2 cellular contexts compared by ENCODE assay signal in genomic region chr14:65255029-65255545, GRCh38.
TF ChIP-seq lines count a peak whose summit lies in the region.

No MANE protein-coding gene starts in this region.

TF ChIP-seq in A549, 52 proteins besides CTCF, POLR2A, EP300 and RAD21 (continued from another document):
- no peak for TF ChIP-seq RARB (CRISPR knock-in tag; IDR thresholded peaks at IDR 0.05)
- TF ChIP-seq, protein P1, sequence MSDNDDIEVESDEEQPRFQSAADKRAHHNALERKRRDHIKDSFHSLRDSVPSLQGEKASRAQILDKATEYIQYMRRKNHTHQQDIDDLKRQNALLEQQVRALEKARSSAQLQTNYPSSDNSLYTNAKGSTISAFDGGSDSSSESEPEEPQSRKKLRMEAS (IDR thresholded peaks at IDR 0.05) = 0 out of 2 replicates have a peak, but pooled peaks have one; percentile 47
- TF ChIP-seq, protein P2, sequence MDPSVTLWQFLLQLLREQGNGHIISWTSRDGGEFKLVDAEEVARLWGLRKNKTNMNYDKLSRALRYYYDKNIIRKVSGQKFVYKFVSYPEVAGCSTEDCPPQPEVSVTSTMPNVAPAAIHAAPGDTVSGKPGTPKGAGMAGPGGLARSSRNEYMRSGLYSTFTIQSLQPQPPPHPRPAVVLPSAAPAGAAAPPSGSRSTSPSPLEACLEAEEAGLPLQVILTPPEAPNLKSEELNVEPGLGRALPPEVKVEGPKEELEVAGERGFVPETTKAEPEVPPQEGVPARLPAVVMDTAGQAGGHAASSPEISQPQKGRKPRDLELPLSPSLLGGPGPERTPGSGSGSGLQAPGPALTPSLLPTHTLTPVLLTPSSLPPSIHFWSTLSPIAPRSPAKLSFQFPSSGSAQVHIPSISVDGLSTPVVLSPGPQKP (IDR thresholded peaks at IDR 0.05; ENCODE audit: low read depth, low read length) = no peak
- 0 out of 2 replicates have a peak, but pooled peaks have one; percentile 34 for TF ChIP-seq NFE2L2 (conservative IDR thresholded peaks at IDR 0.05; ENCODE audit: low read length)
- no peak for TF ChIP-seq HOXB5 (CRISPR knock-in tag; IDR thresholded peaks at IDR 0.05)
- no peak for TF ChIP-seq RFX5 (IDR thresholded peaks at IDR 0.05)
- TF ChIP-seq ZNF302 (CRISPR knock-in tag; IDR thresholded peaks at IDR 0.05) = no peak
- TF ChIP-seq FOSL2 (IDR thresholded peaks at IDR 0.05) = peak; percentile 71
- TF ChIP-seq FOSL2 (CRISPR knock-in tag; IDR thresholded peaks at IDR 0.05) = peak; percentile 76
- peak in 1 of 2 experiments; percentile 54; a peak in 2 of 5 replicates for TF ChIP-seq JUN (IDR thresholded peaks at IDR 0.05)
- TF ChIP-seq GATA3 (IDR thresholded peaks at IDR 0.05; ENCODE audit: borderline replicate concordance) = peak; percentile 34; the same call in 1 of the 2 replicates
- no peak for TF ChIP-seq MAZ (IDR thresholded peaks at IDR 0.05; ENCODE audit: borderline replicate concordance, low read depth, low read length)
- 0 out of 2 replicates have a peak, but pooled peaks have one; percentile 20 for TF ChIP-seq E2F6 (IDR thresholded peaks at IDR 0.05; ENCODE audit: borderline replicate concordance, low read depth)
- TF ChIP-seq, protein P3, sequence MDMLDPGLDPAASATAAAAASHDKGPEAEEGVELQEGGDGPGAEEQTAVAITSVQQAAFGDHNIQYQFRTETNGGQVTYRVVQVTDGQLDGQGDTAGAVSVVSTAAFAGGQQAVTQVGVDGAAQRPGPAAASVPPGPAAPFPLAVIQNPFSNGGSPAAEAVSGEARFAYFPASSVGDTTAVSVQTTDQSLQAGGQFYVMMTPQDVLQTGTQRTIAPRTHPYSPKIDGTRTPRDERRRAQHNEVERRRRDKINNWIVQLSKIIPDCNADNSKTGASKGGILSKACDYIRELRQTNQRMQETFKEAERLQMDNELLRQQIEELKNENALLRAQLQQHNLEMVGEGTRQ (IDR thresholded peaks at IDR 0.05) = no peak
- peak; percentile 60 for TF ChIP-seq JUNB (IDR thresholded peaks at IDR 0.05)
- TF ChIP-seq, protein P4, sequence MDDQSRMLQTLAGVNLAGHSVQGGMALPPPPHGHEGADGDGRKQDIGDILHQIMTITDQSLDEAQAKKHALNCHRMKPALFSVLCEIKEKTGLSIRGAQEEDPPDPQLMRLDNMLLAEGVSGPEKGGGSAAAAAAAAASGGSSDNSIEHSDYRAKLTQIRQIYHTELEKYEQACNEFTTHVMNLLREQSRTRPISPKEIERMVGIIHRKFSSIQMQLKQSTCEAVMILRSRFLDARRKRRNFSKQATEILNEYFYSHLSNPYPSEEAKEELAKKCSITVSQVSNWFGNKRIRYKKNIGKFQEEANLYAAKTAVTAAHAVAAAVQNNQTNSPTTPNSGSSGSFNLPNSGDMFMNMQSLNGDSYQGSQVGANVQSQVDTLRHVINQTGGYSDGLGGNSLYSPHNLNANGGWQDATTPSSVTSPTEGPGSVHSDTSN (IDR thresholded peaks at IDR 0.05) = no peak
- TF ChIP-seq CEBPB (IDR thresholded peaks at IDR 0.05) = no peak
- TF ChIP-seq ATOH8 (CRISPR knock-in tag; IDR thresholded peaks at IDR 0.05; ENCODE audit: low read depth) = no peak
- no peak for TF ChIP-seq PHF8 (IDR thresholded peaks at IDR 0.05; ENCODE audit: borderline replicate concordance, low read depth)

TF ChIP-seq in HCT116, 20 proteins besides CTCF, POLR2A, EP300 and RAD21 (continued from another document):
- no peak for TF ChIP-seq ZBTB33 (IDR thresholded peaks at IDR 0.05; ENCODE audit: extremely low read depth, insufficient replicate concordance, low read length)
TF ChIP-seq in HCT116: peak in this region for 6.
